Comparison of ENCODE assay signal across 25 cellular contexts in genomic region chr18:54888933-54889332, GRCh38.
DNase-seq lines count a peak whose midpoint lies in the region; ATAC-seq and TF ChIP-seq lines count a peak whose summit lies in the region.
"Had no signal": no experiment of that assay in that cellular context is flagged by ENCODE, and none has a peak within 500 bp of the region (broad histone marks: within the 10 kb centered on the region; RNA-seq: fewer than 3 reads in every experiment).

No MANE protein-coding gene starts in this region.

- H4K20me1 ChIP-seq in GM23248 (ENCODE audit: insufficient read depth): no peaks in the 10 kb centered on the region
- no peaks in the 10 kb centered on the region for H4K20me1 ChIP-seq in mammary epithelial cell (ENCODE audit: insufficient read depth, low read length)
- H4K20me1 ChIP-seq in MM.1S (ENCODE audit: insufficient read depth, low read length): no peaks in the 10 kb centered on the region

- TF ChIP-seq CTCF in mammary epithelial cell (conservative IDR thresholded peaks at IDR 0.05 in 1 of 2, IDR thresholded peaks at IDR 0.05 in 1 of 2; ENCODE audit: extremely low read depth in 1 of 2, insufficient read depth in 1 of 2, low read depth in 1 of 2, low read length in 2 of 2) (no peak), nephron progenitor cell (IDR thresholded peaks at IDR 0.05) (no peak), GM13976 (IDR thresholded peaks at IDR 0.05; ENCODE audit: borderline replicate concordance, control extremely low read depth, extremely low read depth, insufficient read depth, missing control alignments) (no peak), MM.1S (IDR thresholded peaks at IDR 0.05; ENCODE audit: low read length) (no peak)

- H3K9me3 ChIP-seq in GM23248 (ENCODE audit: low read depth): no peaks in the 10 kb centered on the region
- no peaks in the 10 kb centered on the region for H3K9me3 ChIP-seq in mammary epithelial cell (replicated peaks; ENCODE audit: insufficient read depth, low read length)
- no peaks in the 10 kb centered on the region for H3K9me3 ChIP-seq in MM.1S (replicated peaks; ENCODE audit: insufficient read depth, low read length)
- H3K9me3 ChIP-seq: prostate gland had no signal

- peaks cover 5% of the 10 kb centered on the region for H3K9me3 Mint-ChIP-seq in nephron progenitor cell
- H3K9me3 Mint-ChIP-seq: activated naive CD4-positive, alpha-beta T cell treated with anti-CD3 and anti-CD28 coated beads, Interleukin-2, amount 50 U/mL, for 72 hours; nephron; T-cell had no signal

- peak overlapping the region; percentile 49 for H3K27ac ChIP-seq in ACC112 (ENCODE audit: low read depth, low read length)
- peak overlapping the region; percentile 23 for H3K27ac ChIP-seq in GM23248
- no peak overlapping the region for H3K27ac ChIP-seq in mammary epithelial cell (ENCODE audit: insufficient read depth, low read depth, low read length)
- no peak overlapping the region for H3K27ac ChIP-seq in MM.1S (ENCODE audit: low read length)
- H3K27ac ChIP-seq: KMS-11, prostate gland had no signal

- no peak overlapping the region for H3K4me2 ChIP-seq in GM23248 (ENCODE audit: unreplicated experiment)
- no peak overlapping the region for H3K4me2 ChIP-seq in mammary epithelial cell (ENCODE audit: insufficient read depth, low read depth, low read length)
- no peak overlapping the region for H3K4me2 ChIP-seq in MM.1S (ENCODE audit: low read depth, low read length)
- H3K4me2 ChIP-seq: KMS-11 had no signal

- peaks cover 26% of the 10 kb centered on the region for H3F3A ChIP-seq in GM23248 (ENCODE audit: insufficient read depth)
- H3F3A ChIP-seq in MM.1S (ENCODE audit: insufficient read depth, low read length): no peaks in the 10 kb centered on the region

- dilution Hi-C loops in mammary epithelial cell (cut with HindIII; ENCODE audit: low sequenced_read_pairs): no loop called here

- BruUV-seq in mammary epithelial cell (replicated peaks; lab: Mats Ljungman, UMichigan): no TSS peak

- H2AFZ ChIP-seq in ACC112 (ENCODE audit: low read length, unreplicated experiment): no peak overlapping the region
- H2AFZ ChIP-seq in GM23248: no peak overlapping the region
- no peak overlapping the region for H2AFZ ChIP-seq in mammary epithelial cell (ENCODE audit: low read depth, low read length)
- no peak overlapping the region for H2AFZ ChIP-seq in MM.1S (ENCODE audit: low read length)

- no peak overlapping the region for H3K4me3 ChIP-seq in ACC112 (ENCODE audit: low read depth, low read length)
- no peak overlapping the region for H3K4me3 ChIP-seq in GM23248
- H3K4me3 ChIP-seq in mammary epithelial cell (replicated peaks in 1 of 3; ENCODE audit: insufficient read depth in 1 of 3, low read depth in 2 of 3, low read length in 3 of 3): no peak overlapping the region
- no peak overlapping the region for H3K4me3 ChIP-seq in MM.1S (ENCODE audit: low read length)
- H3K4me3 ChIP-seq: dorsolateral prefrontal cortex, prostate gland had no signal

- in situ Hi-C loops in GM23248 (cut with MboI) (no loop called here), mammary epithelial cell (cut with MboI; ENCODE audit: low sequenced_read_pairs in 2 of 2) (no loop called here), GM13976 (cut with MboI; ENCODE audit: low sequenced_read_pairs, unreplicated experiment) (no loop called here)

- WGBS in GM23248 (ENCODE audit: low coverage in 1 of 2, low lambda C conversion rate in 2 of 2, missing lambda C conversion rate in 2 of 2), 2 experiments: 43 to 50% methylated on average over 2 of the region's 2 CpGs
- 50% methylated on average over 2 of the region's 2 CpGs for WGBS in mammary epithelial cell (ENCODE audit: low coverage, missing lambda C conversion rate)

- no peaks in the 10 kb centered on the region for H3K9me2 ChIP-seq in GM23248 (ENCODE audit: insufficient read depth)
- H3K9me2 ChIP-seq in MM.1S (replicated peaks; ENCODE audit: insufficient read depth, low read length): no peaks in the 10 kb centered on the region

- DNase-seq in GM23248 (peak; percentile 84), mammary epithelial cell (peak; percentile 63), inferior parietal cortex (ENCODE audit: extremely low spot score) (peak; percentile 28), nephron progenitor cell (no peak), GM13976 (ENCODE audit: low spot score) (no peak), MM.1S (no peak), left cardiac atrium (no peak)
- DNase-seq: activated CD4-positive, alpha-beta T cell treated with anti-CD3 and anti-CD28 coated beads, Interleukin-2, amount 50 U/mL, for 4 hours; activated T-cell treated with anti-CD3 and anti-CD28 coated beads for 4 hours; CD4-positive, alpha-beta memory T cell; DMS79; dorsolateral prefrontal cortex; erythroblast; H7; islet precursor cell; NCI-H1092; NCI-H2081 treated with DMSO at 0.1 percent for 48 hours; NCI-H524; stimulated activated CD4-positive, alpha-beta T cell treated with anti-CD3 and anti-CD28 coated beads, Interleukin-4, amount 100 ng/mL, for 4 hours; T-cell had no signal

- H3K4me1 Mint-ChIP-seq in nephron progenitor cell: no peaks in the 10 kb centered on the region
- H3K4me1 Mint-ChIP-seq: nephron, T-cell had no signal

- intact Hi-C loops in mammary epithelial cell (cut with micrococcal nuclease): no loop called here
- intact Hi-C loops in left cardiac atrium (cut with DNase I): no loop called here

- H3K4me1 ChIP-seq in ACC112 (ENCODE audit: control insufficient read depth, insufficient read depth, low read length, unreplicated experiment) (peaks cover 14% of the 10 kb centered on the region), GM23248 (ENCODE audit: insufficient read depth) (peaks cover 17% of the 10 kb centered on the region), mammary epithelial cell (ENCODE audit: insufficient read depth, low read length) (no peaks in the 10 kb centered on the region), MM.1S (ENCODE audit: low read length) (no peaks in the 10 kb centered on the region)
- H3K4me1 ChIP-seq: prostate gland had no signal

- H3K36me3 ChIP-seq in ACC112 (ENCODE audit: insufficient read depth, low read length) (peaks cover 58% of the 10 kb centered on the region), GM23248 (ENCODE audit: low read depth) (no peaks in the 10 kb centered on the region), mammary epithelial cell (ENCODE audit: insufficient read depth, low read length) (no peaks in the 10 kb centered on the region), MM.1S (replicated peaks; ENCODE audit: insufficient read depth, low read length) (no peaks in the 10 kb centered on the region)
- H3K36me3 ChIP-seq: prostate gland had no signal

- H3K79me2 ChIP-seq in ACC112 (ENCODE audit: control insufficient read depth, insufficient read depth, low read length, unreplicated experiment) (no peaks in the 10 kb centered on the region), GM23248 (ENCODE audit: insufficient read depth) (no peaks in the 10 kb centered on the region), mammary epithelial cell (ENCODE audit: insufficient read depth, low read length) (no peaks in the 10 kb centered on the region), MM.1S (ENCODE audit: low read length) (no peaks in the 10 kb centered on the region)

- no peak overlapping the region for H3K4me3 Mint-ChIP-seq in nephron progenitor cell
- H3K4me3 Mint-ChIP-seq: CD4-positive, alpha-beta memory T cell; nephron; T-cell had no signal

- H3K9ac ChIP-seq in GM23248 (no peak overlapping the region), mammary epithelial cell (ENCODE audit: insufficient read depth, low read length) (no peak overlapping the region), MM.1S (ENCODE audit: low read length) (no peak overlapping the region)
- H3K9ac ChIP-seq: KMS-11 had no signal

- H3K27me3 Mint-ChIP-seq in nephron progenitor cell (ENCODE audit: low read depth, poor library complexity): no peaks in the 10 kb centered on the region
- H3K27me3 Mint-ChIP-seq: CD4-positive, alpha-beta memory T cell; T-cell had no signal

- CTCF ChIA-PET in mammary epithelial cell (lab: Charles Lee; ENCODE audit: low non-redundant PET): no interaction called here

- no peaks in the 10 kb centered on the region for H3K27me3 ChIP-seq in ACC112 (ENCODE audit: insufficient read depth, low read length)
- no peaks in the 10 kb centered on the region for H3K27me3 ChIP-seq in GM23248 (replicated peaks; ENCODE audit: insufficient read depth)
- no peaks in the 10 kb centered on the region for H3K27me3 ChIP-seq in mammary epithelial cell (ENCODE audit: insufficient read depth, low read length)
- H3K27me3 ChIP-seq in MM.1S (replicated peaks; ENCODE audit: insufficient read depth, low read length): no peaks in the 10 kb centered on the region
- H3K27me3 ChIP-seq: dorsolateral prefrontal cortex had no signal

- no peak overlapping the region for H3K27ac Mint-ChIP-seq in nephron progenitor cell
- H3K27ac Mint-ChIP-seq: activated naive CD4-positive, alpha-beta T cell treated with anti-CD3 and anti-CD28 coated beads, Interleukin-2, amount 50 U/mL, for 72 hours; nephron; T-cell had no signal

- H3K36me3 Mint-ChIP-seq in nephron progenitor cell (ENCODE audit: low read depth): no peaks in the 10 kb centered on the region

- ATAC-seq in left cardiac atrium: no peak
- ATAC-seq: activated naive CD4-positive, alpha-beta T cell treated with anti-CD3 and anti-CD28 coated beads, Interleukin-2, amount 50 U/mL, for 72 hours; T-cell had no signal

Comparison
In these comparisons a context has a peak if more than half of its experiments do, and no peak if none do; other contexts are left out.
1. H3K27ac ChIP-seq: peak in ACC112 (single experiment) and GM23248 (single experiment); none in mammary epithelial cell (single experiment) and MM.1S (single experiment).
2. DNase-seq: peak in GM23248 (single experiment), mammary epithelial cell (single experiment) and inferior parietal cortex (single experiment); none in nephron progenitor cell (single experiment), GM13976 (single experiment), MM.1S (single experiment) and left cardiac atrium (single experiment).